Comparison of ENCODE assay signal across 8 cellular contexts in genomic region chr19:38850231-38850975, GRCh38. TPM values are rescaled to one million over a fixed set of nuclear protein-coding genes. Genes with fewer than 3 reads are reported as not detected.
A peak's percentile ranks its signal among the peaks of the same experiment; 100 is the strongest.
DNase-seq lines count a peak whose midpoint lies in the region; ATAC-seq and TF ChIP-seq lines count a peak whose summit lies in the region.

No MANE protein-coding gene starts in this region.

- peak overlapping the region; percentile 10 for H3K4me3 ChIP-seq in hepatocyte
- H3K4me3 ChIP-seq in rectal smooth muscle tissue (ENCODE audit: low read length) = peak overlapping the region; percentile 75
- H3K4me3 ChIP-seq in aorta (ENCODE audit: low read length in 2 of 2) = peak overlapping the region in 1 of 2 donors; percentile 21

- H3K36me3 ChIP-seq in hepatocyte (replicated peaks; ENCODE audit: insufficient read depth, low read depth) = peaks cover under 1% of the 10 kb centered on the region
- H3K36me3 ChIP-seq in rectal smooth muscle tissue (ENCODE audit: control insufficient read depth, insufficient read depth, low read length) = peaks cover 23% of the 10 kb centered on the region
- H3K36me3 ChIP-seq in aorta (ENCODE audit: control insufficient read depth in 1 of 2, insufficient read depth in 2 of 2, low read length in 1 of 2) = peaks cover 0 to 5% of the 10 kb centered on the region in 2 donors

- peak overlapping the region; percentile 1 for H2AFZ ChIP-seq in hepatocyte

- H3K79me2 ChIP-seq in hepatocyte = peaks cover 37% of the 10 kb centered on the region

- H3K9me3 ChIP-seq in hepatocyte (ENCODE audit: low read depth) = no peaks in the 10 kb centered on the region
- no peaks in the 10 kb centered on the region for H3K9me3 ChIP-seq in aorta (ENCODE audit: control insufficient read depth, low read length)

- under 1% methylated on average over 38 of the region's 38 CpGs for WGBS in hepatocyte (ENCODE audit: low lambda C conversion rate, missing lambda C conversion rate)
- WGBS in aorta, 2 donors = 0% methylated on average over 38 of the region's 38 CpGs

- H3K9me2 ChIP-seq in hepatocyte (replicated peaks; ENCODE audit: insufficient read depth) = no peaks in the 10 kb centered on the region

- ATAC-seq in GM18511 (IDR thresholded peaks at IDR 0.05; ENCODE audit: unreplicated experiment) = peak; percentile 72
- peak; percentile 64 for ATAC-seq in HG03025 (IDR thresholded peaks at IDR 0.05; ENCODE audit: low FRiP score, unreplicated experiment)
- ATAC-seq in aorta (ENCODE audit: low FRiP score) = peak; percentile 94

- intact Hi-C loops in aorta (cut with DNase I) = loop anchor here in 1 of 2 donors (5.0 kb wide), 2 partner anchors 233 to 513 kb away; partner anchors contain the start of genes CATSPERG, EIF3K and MAP4K1

- no peaks in the 10 kb centered on the region for H3K27me3 ChIP-seq in hepatocyte
- no peaks in the 10 kb centered on the region for H3K27me3 ChIP-seq in rectal smooth muscle tissue (ENCODE audit: control insufficient read depth, insufficient read depth, low read length)
- H3K27me3 ChIP-seq in aorta (ENCODE audit: control insufficient read depth in 1 of 2, insufficient read depth in 2 of 2, low read length in 1 of 2) = no peaks in the 10 kb centered on the region

- peak; percentile 13 for TF ChIP-seq CTCF in hepatocyte (IDR thresholded peaks at IDR 0.05; ENCODE audit: poor library complexity)

- H3K4me1 ChIP-seq in hepatocyte (ENCODE audit: insufficient read depth) = peaks cover 18% of the 10 kb centered on the region
- peaks cover 14% of the 10 kb centered on the region for H3K4me1 ChIP-seq in rectal smooth muscle tissue (ENCODE audit: control insufficient read depth, insufficient read depth, low read length)
- no peaks in the 10 kb centered on the region for H3K4me1 ChIP-seq in aorta (ENCODE audit: control insufficient read depth in 1 of 2, insufficient read depth in 2 of 2, low read length in 2 of 2)

- DNase-seq in NCI-H2029 treated with DMSO at 0.1 percent for 48 hours (lab: John Stamatoyannopoulos, UW) (peak; percentile 99), T1000 (lab: John Stamatoyannopoulos, UW) (peak; percentile 100), astrocyte of the hippocampus (ENCODE audit: low read depth, low spot score) (peak; percentile 100), hepatocyte (ENCODE audit: low spot score) (peak; percentile 100), aorta (peak; percentile 99)

- peaks cover 37% of the 10 kb centered on the region for H4K20me1 ChIP-seq in hepatocyte (ENCODE audit: insufficient read depth, poor library complexity, severe bottlenecking)

- H3K27ac ChIP-seq in hepatocyte (peak overlapping the region; percentile 100), rectal smooth muscle tissue (ENCODE audit: low read depth, low read length) (peak overlapping the region; percentile 100), aorta (ENCODE audit: low read depth in 1 of 2, low read length in 2 of 2) (peak overlapping the region; percentile 72 to 94)

- H3K9ac ChIP-seq in rectal smooth muscle tissue (ENCODE audit: low read length) = peak overlapping the region; percentile 53

- H3K4me2 ChIP-seq in hepatocyte = peak overlapping the region; percentile 76

RNA-seq across cellular contexts. Expression of gene HNRNPL, which starts 0.6 kb away (rescaled TPM):
- total RNA-seq in hepatocyte = 154 and 209 TPM in 2 replicates
- polyA plus RNA-seq in hepatocyte = 169 and 184 TPM in 2 replicates
- 100 to 1,000 TPM; 220 TPM for total RNA-seq in aorta
- 100 to 1,000 TPM in 1 of 2 donors, 10 to 100 TPM in 1; 83.3 to 150 TPM for polyA plus RNA-seq in aorta

RNA-seq across cellular contexts. Expression of gene ECH1, which starts 18.8 kb away (rescaled TPM):
- 125 and 133 TPM in 2 replicates for total RNA-seq in hepatocyte
- polyA plus RNA-seq in hepatocyte = 272 and 284 TPM in 2 replicates
- 10 to 100 TPM; 92.2 to 95.1 TPM for total RNA-seq in aorta
- 100 to 1,000 TPM; 139 to 190 TPM for polyA plus RNA-seq in aorta

RNA-seq across cellular contexts. Expression of gene RINL, which starts 27.7 kb away (rescaled TPM):
- total RNA-seq in hepatocyte = 3.9 and 5.6 TPM in 2 replicates
- polyA plus RNA-seq in hepatocyte = 4.6 and 7.7 TPM in 2 replicates
- total RNA-seq in aorta = 1 to 10 TPM; 3.3 to 5.7 TPM
- polyA plus RNA-seq in aorta = 1 to 10 TPM; 1.8 to 5.4 TPM

RNA-seq across cellular contexts. Expression of gene LGALS4, which starts 37.7 kb away (rescaled TPM):
- total RNA-seq in hepatocyte = 147 and 148 TPM in 2 replicates
- polyA plus RNA-seq in hepatocyte = 181 and 199 TPM in 2 replicates
- 1 to 10 TPM in 1 of 2 donors, under 1 TPM in 1; 0.51 to 2.9 TPM for total RNA-seq in aorta
- polyA plus RNA-seq in aorta = 100 to 1,000 TPM in 1 of 2 donors, 1 to 10 TPM in 1; 9.1 to 544 TPM

RNA-seq across cellular contexts. Expression of gene SIRT2, which starts 49.0 kb away (rescaled TPM):
- total RNA-seq in hepatocyte (52.1 and 61.9 TPM in 2 replicates), aorta (10 to 100 TPM; 34.6 to 42.4 TPM)
- polyA plus RNA-seq in hepatocyte (75.9 and 78.7 TPM in 2 replicates), aorta (10 to 100 TPM; 34.8 to 51.2 TPM)
